In the genomic region with DNA sequence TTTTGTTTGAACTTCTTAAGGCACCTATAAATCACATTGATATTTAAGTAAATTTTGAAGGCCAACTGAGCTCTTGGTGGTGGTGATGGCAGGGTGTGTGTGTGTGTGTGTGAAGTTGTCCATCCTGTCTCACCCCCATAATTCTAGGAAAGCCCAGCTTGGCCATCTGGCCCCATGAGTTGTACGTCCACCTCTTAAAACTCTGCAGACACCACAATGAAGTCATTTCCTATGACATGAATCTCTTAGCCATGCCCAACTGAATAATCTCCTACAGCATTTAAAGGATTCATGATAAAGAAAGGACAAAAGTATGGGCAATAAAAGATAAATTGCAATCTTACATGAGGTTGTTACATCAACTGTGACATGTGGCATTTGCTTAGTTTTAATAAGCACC, we compare ENCODE assay signal across 17 cellular contexts.
"Had no signal": no experiment of that assay in that cellular context is flagged by ENCODE, and none has a peak within 500 bp of the region (broad histone marks: within the 10 kb centered on the region; RNA-seq: fewer than 3 reads in every experiment).

No MANE protein-coding gene starts in this region.

- H3K27ac ChIP-seq: coronary artery, right atrium auricular region, spleen, tibial nerve, vagina had no signal

- DNase-seq: activated CD4-positive, alpha-beta memory T cell treated with anti-CD3 and anti-CD28 coated beads, Interleukin-2, amount 10 ng/mL, durations not matched to agents 7 days and 5 days; activated CD4-positive, alpha-beta T cell treated with anti-CD3 and anti-CD28 coated beads for 1 hour; activated naive CD4-positive, alpha-beta T cell treated with anti-CD3 and anti-CD28 coated beads for 36 hours; central memory CD4-positive, alpha-beta T cell; effector CD8-positive, alpha-beta T cell; left cardiac atrium; midbrain; naive B cell; posterior cingulate gyrus; spleen; stimulated activated CD4-positive, alpha-beta T cell treated with anti-CD3 and anti-CD28 coated beads, Interleukin-1b, Interleukin-23, amount 100 ng/mL, for 48 hours had no signal

- H3K9me3 Mint-ChIP-seq: activated CD4-positive, alpha-beta memory T cell treated with anti-CD3 and anti-CD28 coated beads, Interleukin-2, amount 10 ng/mL, durations not matched to agents 7 days and 5 days; activated naive CD4-positive, alpha-beta T cell treated with anti-CD3 and anti-CD28 coated beads for 36 hours; naive B cell; stimulated activated memory B cell treated with anti-CD40 and anti-IgM and Interleukin-4, amounts not matched to agents 10 μg/mL and 1 μg/mL and 100 μg/mL, for 72 hours had no signal

- H3K9me3 ChIP-seq: right atrium auricular region, spleen, tibial nerve, vagina had no signal

- H3K27me3 Mint-ChIP-seq: activated CD4-positive, alpha-beta memory T cell treated with anti-CD3 and anti-CD28 coated beads, Interleukin-2, amount 10 ng/mL, durations not matched to agents 7 days and 5 days; naive B cell; stimulated activated memory B cell treated with anti-CD40 and anti-IgM and Interleukin-4, amounts not matched to agents 10 μg/mL and 1 μg/mL and 100 μg/mL, for 72 hours had no signal

- H3K4me3 Mint-ChIP-seq: activated CD4-positive, alpha-beta memory T cell treated with anti-CD3 and anti-CD28 coated beads, Interleukin-2, amount 10 ng/mL, durations not matched to agents 7 days and 5 days; activated naive CD4-positive, alpha-beta T cell treated with anti-CD3 and anti-CD28 coated beads for 36 hours; naive B cell; stimulated activated memory B cell treated with anti-CD40 and anti-IgM and Interleukin-4, amounts not matched to agents 10 μg/mL and 1 μg/mL and 100 μg/mL, for 72 hours had no signal

- H3K36me3 Mint-ChIP-seq: naive B cell; stimulated activated memory B cell treated with anti-CD40 and anti-IgM and Interleukin-4, amounts not matched to agents 10 μg/mL and 1 μg/mL and 100 μg/mL, for 72 hours had no signal

- H3K4me1 Mint-ChIP-seq: activated CD4-positive, alpha-beta memory T cell treated with anti-CD3 and anti-CD28 coated beads, Interleukin-2, amount 10 ng/mL, durations not matched to agents 7 days and 5 days had no signal

- H3K27me3 ChIP-seq: right atrium auricular region, spleen, tibial nerve, vagina had no signal

- H3K36me3 ChIP-seq: right atrium auricular region had no signal

- H3K4me3 ChIP-seq: coronary artery, lung, right atrium auricular region, spleen, tibial nerve, vagina had no signal

- H3K27ac Mint-ChIP-seq: activated CD4-positive, alpha-beta memory T cell treated with anti-CD3 and anti-CD28 coated beads, Interleukin-2, amount 10 ng/mL, durations not matched to agents 7 days and 5 days; activated naive CD4-positive, alpha-beta T cell treated with anti-CD3 and anti-CD28 coated beads for 36 hours; stimulated activated memory B cell treated with anti-CD40 and anti-IgM and Interleukin-4, amounts not matched to agents 10 μg/mL and 1 μg/mL and 100 μg/mL, for 72 hours had no signal

- ATAC-seq: left cardiac atrium; stimulated activated memory B cell treated with anti-CD40 and anti-IgM and Interleukin-4, amounts not matched to agents 10 μg/mL and 1 μg/mL and 100 μg/mL, for 72 hours had no signal
